Comparison of ENCODE assay signal across 24 cellular contexts in genomic region chr9:136535070-136535469, GRCh38. TPM values are rescaled to one million over a fixed set of nuclear protein-coding genes. Genes with fewer than 3 reads are reported as not detected.
DNase-seq lines count a peak whose midpoint lies in the region; ATAC-seq and TF ChIP-seq lines count a peak whose summit lies in the region.
"Had no signal": no experiment of that assay in that cellular context is flagged by ENCODE, and none has a peak within 500 bp of the region (broad histone marks: within the 10 kb centered on the region; RNA-seq: fewer than 3 reads in every experiment).

No MANE protein-coding gene starts in this region.

- peak overlapping the region; percentile 38 for H4K8ac ChIP-seq in mesenchymal stem cell (ENCODE audit: low read length)

- H3K27me3 ChIP-seq in BLaER1 (no peaks in the 10 kb centered on the region), mesenchymal stem cell (ENCODE audit: control insufficient read depth in 1 of 2, insufficient read depth in 1 of 2, low read length in 2 of 2) (no peaks in the 10 kb centered on the region), testis (no peaks in the 10 kb centered on the region)
- H3K27me3 ChIP-seq: SJSA1 had no signal

- POLR2A ChIA-PET in WTC11 (lab: Charles Lee): no interaction called here

- peak overlapping the region; percentile 55 to 66 for H3K18ac ChIP-seq in mesenchymal stem cell (ENCODE audit: low read depth in 1 of 2, low read length in 2 of 2)

- H3K27ac ChIP-seq in BLaER1 (no peak overlapping the region), mesenchymal stem cell (ENCODE audit: low read length, poor library complexity, severe bottlenecking) (no peak overlapping the region), testis (no peak overlapping the region)
- H3K27ac ChIP-seq: C4-2B, GM23248, SJSA1 had no signal

- H2BK12ac ChIP-seq in mesenchymal stem cell (ENCODE audit: low read length in 2 of 2): no peak overlapping the region

- TF ChIP-seq POLR2A in testis (IDR thresholded peaks at IDR 0.05): no peak

- no peak overlapping the region for H4K91ac ChIP-seq in mesenchymal stem cell (ENCODE audit: low read length)

- H4K20me1 ChIP-seq in BLaER1: peaks cover 98% of the 10 kb centered on the region

- no peak overlapping the region for H3K9ac ChIP-seq in BLaER1
- H3K9ac ChIP-seq in mesenchymal stem cell (ENCODE audit: low read length): no peak overlapping the region
- H3K9ac ChIP-seq: GM23248 had no signal

- H3K4me2 ChIP-seq in BLaER1: peak overlapping the region; percentile 73
- no peak overlapping the region for H3K4me2 ChIP-seq in mesenchymal stem cell (ENCODE audit: low read length, poor library complexity, severe bottlenecking)

- H3K27me3 Mint-ChIP-seq in WTC11 (ENCODE audit: low read depth): no peaks in the 10 kb centered on the region
- H3K27me3 Mint-ChIP-seq: activated CD4-positive, alpha-beta T cell treated with anti-CD3 and anti-CD28 coated beads for 36 hours; activated T-cell treated with anti-CD3 and anti-CD28 coated beads, Interleukin-2, amount 50 U/mL, for 24 hours had no signal

- H2AK5ac ChIP-seq in mesenchymal stem cell (ENCODE audit: low read length, severe bottlenecking): no peak overlapping the region

- H3K14ac ChIP-seq in mesenchymal stem cell (ENCODE audit: low read length in 2 of 2): no peak overlapping the region

- H2BK5ac ChIP-seq in mesenchymal stem cell (ENCODE audit: low read depth, low read length, poor library complexity, severe bottlenecking): no peak overlapping the region

- 73% methylated on average over 14 of the region's 14 CpGs for WGBS in mesenchymal stem cell
- 84 to 92% methylated on average over 9 to 12 of the region's 14 CpGs for WGBS in testis, 2 donors

- H3K27ac Mint-ChIP-seq in WTC11: no peak overlapping the region

- H3K4me1 ChIP-seq in BLaER1 (peaks cover 93% of the 10 kb centered on the region), mesenchymal stem cell (ENCODE audit: control insufficient read depth, insufficient read depth, low read depth, low read length) (peaks cover 35% of the 10 kb centered on the region), testis (no peaks in the 10 kb centered on the region)
- H3K4me1 ChIP-seq: Caco-2, SJSA1 had no signal

- no peak overlapping the region for H3K23ac ChIP-seq in mesenchymal stem cell (ENCODE audit: low read length in 2 of 2)

- no peak overlapping the region for H2AFZ ChIP-seq in mesenchymal stem cell (ENCODE audit: low read depth, low read length)
- H2AFZ ChIP-seq: GM23248 had no signal

- H3K4me3 Mint-ChIP-seq in WTC11: no peak overlapping the region
- H3K4me3 Mint-ChIP-seq: activated T-cell treated with anti-CD3 and anti-CD28 coated beads, Interleukin-2, amount 50 U/mL, for 24 hours had no signal

- H3K9me3 Mint-ChIP-seq in WTC11: no peaks in the 10 kb centered on the region
- H3K9me3 Mint-ChIP-seq: activated T-cell treated with anti-CD3 and anti-CD28 coated beads, Interleukin-2, amount 50 U/mL, for 24 hours had no signal

- peaks cover 8% of the 10 kb centered on the region for H3K36me3 Mint-ChIP-seq in WTC11

- no peak for TF ChIP-seq CTCF in GM20000 (IDR thresholded peaks at IDR 0.05; ENCODE audit: extremely low read depth, missing control alignments)
- no peak for TF ChIP-seq CTCF in WTC11 (IDR thresholded peaks at IDR 0.05)
- no peak for TF ChIP-seq CTCF in testis (IDR thresholded peaks at IDR 0.05)

- H3K9me3 ChIP-seq in BLaER1: no peaks in the 10 kb centered on the region
- no peaks in the 10 kb centered on the region for H3K9me3 ChIP-seq in mesenchymal stem cell (ENCODE audit: control insufficient read depth, low read length)
- H3K9me3 ChIP-seq in testis: no peaks in the 10 kb centered on the region
- H3K9me3 ChIP-seq: Caco-2, SJSA1 had no signal

- H3K4me3 ChIP-seq in BLaER1: no peak overlapping the region
- no peak overlapping the region for H3K4me3 ChIP-seq in mesenchymal stem cell (ENCODE audit: insufficient read depth in 1 of 2, low read depth in 1 of 2, low read length in 2 of 2)
- H3K4me3 ChIP-seq in testis: no peak overlapping the region
- H3K4me3 ChIP-seq: dorsolateral prefrontal cortex, GM23248, SJSA1 had no signal

- ATAC-seq in WTC11: no peak
- no peak for ATAC-seq in HG02970 (IDR thresholded peaks at IDR 0.05; ENCODE audit: low FRiP score, unreplicated experiment)
- ATAC-seq: activated CD4-positive, alpha-beta T cell treated with anti-CD3 and anti-CD28 coated beads for 36 hours; right cardiac atrium had no signal

- H3K4ac ChIP-seq in mesenchymal stem cell (ENCODE audit: low read depth in 1 of 2, low read length in 2 of 2): no peak overlapping the region

- H2BK15ac ChIP-seq in mesenchymal stem cell (ENCODE audit: low read depth, poor library complexity, severe bottlenecking): peak overlapping the region; percentile 17

- peaks cover 69% of the 10 kb centered on the region for H3K79me1 ChIP-seq in mesenchymal stem cell (replicated peaks; ENCODE audit: low read length, poor library complexity, severe bottlenecking)

- DNase-seq in GM20000 (ENCODE audit: low spot score): peak; percentile 50
- no peak for DNase-seq in WTC11 (ENCODE audit: low spot score)
- DNase-seq in mesenchymal stem cell: no peak
- DNase-seq in testis: no peak
- no peak for DNase-seq in islet precursor cell
- DNase-seq in hypothalamus (lab: John Stamatoyannopoulos, UW): no peak
- DNase-seq: activated CD4-positive, alpha-beta T cell treated with anti-CD3 and anti-CD28 coated beads for 36 hours; activated gamma-delta T cell treated with Interleukin-2 at 50 U/mL for 16 hours; activated T-cell treated with anti-CD3 and anti-CD28 coated beads, Interleukin-2, amount 50 U/mL, for 24 hours; Caco-2; central memory CD4-positive, alpha-beta T cell; dorsolateral prefrontal cortex; GDM1; GM23248; NCI-H1105; NCI-H187 treated with DMSO at 0.1 percent for 48 hours; NCI-H69; right cardiac atrium; stimulated activated CD4-positive, alpha-beta T cell treated with anti-CD3 and anti-CD28 coated beads, Interleukin-2, amount 100 ng/mL, for 48 hours; T-helper 1 cell had no signal

- peaks cover 27% of the 10 kb centered on the region for H3K4me1 Mint-ChIP-seq in WTC11

- intact Hi-C loops in testis (cut with DNase I; ENCODE audit: low total_unique reads): no loop called here

- H2BK120ac ChIP-seq in mesenchymal stem cell (ENCODE audit: low read depth, low read length): no peak overlapping the region

- peaks cover 19% of the 10 kb centered on the region for H3K36me3 ChIP-seq in BLaER1
- peaks cover 0 to 84% of the 10 kb centered on the region in 2 experiments for H3K36me3 ChIP-seq in mesenchymal stem cell (ENCODE audit: control insufficient read depth in 1 of 2, insufficient read depth in 2 of 2, low read depth in 1 of 2, low read length in 2 of 2)
- H3K36me3 ChIP-seq in testis (ENCODE audit: low read depth, missing control alignments): no peaks in the 10 kb centered on the region
- H3K36me3 ChIP-seq: SJSA1 had no signal

- CTCF ChIA-PET in WTC11 (lab: Charles Lee): no interaction called here

TF ChIP-seq in WTC11, 78 proteins besides CTCF, POLR2A, EP300 and RAD21:
- TF ChIP-seq ZNF263 (CRISPR knock-in tag; IDR thresholded peaks at IDR 0.05; ENCODE audit: low read depth): peak; percentile 58; the same call in 1 of the 2 replicates
- TF ChIP-seq GRHL2 (CRISPR knock-in tag; IDR thresholded peaks at IDR 0.05; ENCODE audit: insufficient replicate concordance, severe bottlenecking): no peak

RNA-seq across cellular contexts. Expression of gene NOTCH1, which starts 10.8 kb away (rescaled TPM):
- total RNA-seq in WTC11 (2021): 76.7 to 95.6 TPM (median 79.2 TPM) in 3 replicates
- polyA plus RNA-seq in mesenchymal stem cell (2013, experiment 1 of 2): 15.4 TPM
- polyA plus RNA-seq in mesenchymal stem cell (2013, experiment 2 of 2): 13.5 TPM
- 10 to 100 TPM; 32.4 to 34.1 TPM for total RNA-seq in testis
- polyA plus RNA-seq in testis (ENCODE audit: insufficient read depth, low read depth, low replicate concordance): 7.2 TPM

RNA-seq across cellular contexts. Expression of gene SEC16A, which starts 52.2 kb away (rescaled TPM):
- total RNA-seq in WTC11 (2021): 52.1 to 70.9 TPM (median 52.3 TPM) in 3 replicates
- polyA plus RNA-seq in mesenchymal stem cell (2013, experiment 1 of 2): 38.4 TPM
- polyA plus RNA-seq in mesenchymal stem cell (2013, experiment 2 of 2): 36.6 TPM
- total RNA-seq in testis: 100 to 1,000 TPM in 1 of 2 donors, 10 to 100 TPM in 1; 90.4 to 103 TPM
- polyA plus RNA-seq in testis (ENCODE audit: insufficient read depth, low read depth, low replicate concordance): 67.8 TPM
